16 cellular contexts compared by ENCODE assay signal in genomic region chr1:167492509-167492910, GRCh38. TPM values are rescaled to one million over a fixed set of nuclear protein-coding genes. Genes with fewer than 3 reads are reported as not detected.
DNase-seq lines count a peak whose midpoint lies in the region; ATAC-seq and TF ChIP-seq lines count a peak whose summit lies in the region.
"Had no signal": no experiment of that assay in that cellular context is flagged by ENCODE, and none has a peak within 500 bp of the region (broad histone marks: within the 10 kb centered on the region; RNA-seq: fewer than 3 reads in every experiment).

No MANE protein-coding gene starts in this region.

- no peaks in the 10 kb centered on the region for H3K79me2 ChIP-seq in GM23338 (replicated peaks; ENCODE audit: insufficient read depth)

- peak overlapping the region; percentile 43; the same call in 1 of the 2 replicates for H3K4me2 ChIP-seq in GM23338
- H3K4me2 ChIP-seq: SK-N-SH had no signal

- no peaks in the 10 kb centered on the region for H3K27me3 ChIP-seq in GM23338 (ENCODE audit: insufficient read depth)

- no peak overlapping the region for H3K4me3 ChIP-seq in GM23338
- H3K4me3 ChIP-seq: lower lobe of right lung had no signal

- H3K4me1 Mint-ChIP-seq in GM23338: peaks cover 38% of the 10 kb centered on the region
- peaks cover 51% of the 10 kb centered on the region for H3K4me1 Mint-ChIP-seq in neural crest cell
- H3K4me1 Mint-ChIP-seq: stimulated activated naive B cell treated with anti-CD40 and anti-IgM and Interleukin-4, amounts not matched to agents 10 μg/mL and 1 μg/mL and 100 μg/mL, for 72 hours had no signal

- H3K27ac Mint-ChIP-seq in GM23338 (no peak overlapping the region), neural crest cell (ENCODE audit: unreplicated experiment) (peak overlapping the region; percentile 91)
- H3K27ac Mint-ChIP-seq: stimulated activated naive B cell treated with anti-CD40 and anti-IgM and Interleukin-4, amounts not matched to agents 10 μg/mL and 1 μg/mL and 100 μg/mL, for 72 hours had no signal

- 0 out of 2 replicates have a peak, but pooled peaks cover 4% of the 10 kb centered on the region for H3K9me2 ChIP-seq in GM23338 (ENCODE audit: insufficient read depth)
- H3K9me2 ChIP-seq: SK-N-SH had no signal

- H3K27me3 Mint-ChIP-seq in GM23338 (ENCODE audit: insufficient read depth, low read depth, poor library complexity) (peaks cover 22% of the 10 kb centered on the region), neural crest cell (ENCODE audit: low read depth) (no peaks in the 10 kb centered on the region)

- H2AFZ ChIP-seq in GM23338: peak overlapping the region; percentile 96

- DNase-seq in GM23338 (ENCODE audit: low spot score): no peak
- peak in 3 of 5 experiments; percentile 23 to 74 (median 27) for DNase-seq in T-helper 2 cell
- peak; percentile 49 for DNase-seq in activated naive CD4-positive, alpha-beta T cell treated with anti-CD3 and anti-CD28 coated beads, Interleukin-2, amount 50 U/mL, for 16 hours
- no peak for DNase-seq in neural crest cell (ENCODE audit: low read depth, low spot score)
- DNase-seq in NCI-H1930 (lab: John Stamatoyannopoulos, UW): no peak
- no peak for DNase-seq in ecto neural progenitor cell (ENCODE audit: low spot score)
- DNase-seq: Kasumi-1; lower lobe of right lung; SK-N-SH; stimulated activated naive B cell treated with anti-CD40 and anti-IgM and Interleukin-4, amounts not matched to agents 10 μg/mL and 1 μg/mL and 100 μg/mL, for 72 hours had no signal

- no peak; the same call in 2 of the 3 replicates for ATAC-seq in GM23338
- no peak for ATAC-seq in HG03039 (IDR thresholded peaks at IDR 0.05; ENCODE audit: unreplicated experiment)
- no peak for ATAC-seq in HG03196 (IDR thresholded peaks at IDR 0.05; ENCODE audit: unreplicated experiment)
- ATAC-seq: stimulated activated naive B cell treated with anti-CD40 and anti-IgM and Interleukin-4, amounts not matched to agents 10 μg/mL and 1 μg/mL and 100 μg/mL, for 72 hours had no signal

- H3K4me3 Mint-ChIP-seq in GM23338 (no peak overlapping the region), neural crest cell (no peak overlapping the region)
- H3K4me3 Mint-ChIP-seq: stimulated activated naive B cell treated with anti-CD40 and anti-IgM and Interleukin-4, amounts not matched to agents 10 μg/mL and 1 μg/mL and 100 μg/mL, for 72 hours had no signal

- TF ChIP-seq CTCF in GM23338 (conservative IDR thresholded peaks at IDR 0.05; ENCODE audit: low read depth in 2 of 2) (no peak), neural crest cell (conservative IDR thresholded peaks at IDR 0.05) (no peak)

- peaks cover 32% of the 10 kb centered on the region for H3K4me1 ChIP-seq in GM23338 (ENCODE audit: insufficient read depth)

- no peak overlapping the region for H3K27ac ChIP-seq in GM23338 (ENCODE audit: low read depth)
- H3K27ac ChIP-seq: lower lobe of right lung had no signal

- no peaks in the 10 kb centered on the region for H4K20me1 ChIP-seq in GM23338 (replicated peaks; ENCODE audit: insufficient read depth)

- H3K9me3 Mint-ChIP-seq in GM23338: no peaks in the 10 kb centered on the region
- H3K9me3 Mint-ChIP-seq in neural crest cell: no peaks in the 10 kb centered on the region
- H3K9me3 Mint-ChIP-seq: brain had no signal

- peaks cover 4% of the 10 kb centered on the region; the same call in 1 of the 2 replicates for H3F3A ChIP-seq in GM23338 (replicated peaks; ENCODE audit: low read depth)

- H3K36me3 ChIP-seq in GM23338 (ENCODE audit: insufficient read depth): no peaks in the 10 kb centered on the region
- H3K36me3 ChIP-seq: lower lobe of right lung had no signal

- H3K36me3 Mint-ChIP-seq in GM23338 (ENCODE audit: low read depth) (no peaks in the 10 kb centered on the region), neural crest cell (ENCODE audit: low read depth) (no peaks in the 10 kb centered on the region)
- H3K36me3 Mint-ChIP-seq: brain had no signal

TF ChIP-seq in GM23338, 12 proteins besides CTCF, POLR2A, EP300 and RAD21 (continues in another document):
- TF ChIP-seq ETS1 (IDR thresholded peaks at IDR 0.05): no peak
- TF ChIP-seq REST (IDR thresholded peaks at IDR 0.05; ENCODE audit: unreplicated experiment): no peak

RNA-seq across cellular contexts. Expression of gene CD247, which starts 25.8 kb away (rescaled TPM):
- total RNA-seq in GM23338 (2014; rRNA removed; shearing (Covaris generic)): 1.4 TPM in 1 of 2 replicates, not detected in the other
- polyA plus RNA-seq in GM23338 (2016; fragmentation: Nextera tagmentation; extraction: Ambion mirVana): 1.2 and 1.6 TPM in 2 replicates
- total RNA-seq in neural crest cell: 2.8 and 3.9 TPM in 2 replicates
- total RNA-seq: epithelial cell of proximal tubule, osteocyte had no signal
- polyA plus RNA-seq: BJ had no signal

Comparison
In these comparisons a context has a peak if more than half of its experiments do, and no peak if none do; other contexts are left out.
1. DNase-seq: peak in T-helper 2 cell (3 of 5) and activated naive CD4-positive, alpha-beta T cell treated with anti-CD3 and anti-CD28 coated beads, Interleukin-2, amount 50 U/mL, for 16 hours (single experiment); none in GM23338 (single experiment), neural crest cell (single experiment), NCI-H1930 (0 of 2) and ecto neural progenitor cell (single experiment).